In the genomic region with DNA sequence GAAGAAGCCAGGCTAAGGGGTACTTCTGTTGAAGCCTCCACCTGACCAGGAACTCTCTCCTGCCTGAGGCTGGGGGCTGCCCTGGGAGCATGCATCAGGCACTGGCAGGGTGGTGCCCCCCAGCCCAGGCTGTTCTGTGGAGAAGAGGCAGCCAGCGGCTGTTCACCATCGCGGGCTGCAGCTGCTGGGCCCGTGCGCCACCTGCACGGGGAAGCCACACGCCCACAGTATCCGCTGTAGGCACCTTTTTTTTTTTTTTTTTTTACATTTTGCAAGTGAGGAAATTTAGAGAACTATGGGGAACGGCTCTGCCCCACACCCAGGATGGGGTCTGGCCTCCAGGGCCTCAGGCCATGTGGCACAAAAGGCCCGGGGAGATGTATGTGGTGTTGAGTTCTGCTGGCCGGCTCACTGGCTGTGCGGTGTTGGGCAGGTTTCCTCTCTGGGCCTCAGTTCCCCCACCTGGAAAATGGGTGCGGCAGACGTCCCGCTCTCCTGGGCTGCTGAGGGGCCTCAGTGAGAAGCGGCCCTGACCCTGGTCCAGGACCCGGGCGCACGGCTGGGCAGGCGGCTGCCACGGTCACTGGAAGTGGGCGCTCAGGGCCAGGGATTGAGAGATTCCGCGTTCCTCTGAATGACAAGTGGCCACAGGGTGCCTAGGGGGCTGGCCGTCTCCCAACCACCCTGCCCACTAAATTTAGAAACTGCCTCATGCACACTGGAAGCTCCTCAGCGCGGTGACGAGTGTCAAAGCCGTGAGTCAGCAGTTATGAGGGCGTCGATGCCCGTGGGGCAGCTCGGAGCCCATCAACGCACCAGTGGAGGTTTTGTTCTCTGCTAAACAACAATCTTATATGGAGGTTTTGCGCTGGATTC, we compare ENCODE assay signal across 6 cellular contexts. TPM values are rescaled to one million over a fixed set of nuclear protein-coding genes. Genes with fewer than 3 reads are reported as not detected.
A peak's percentile ranks its signal among the peaks of the same experiment; 100 is the strongest.
DNase-seq lines count a peak whose midpoint lies in the region; ATAC-seq and TF ChIP-seq lines count a peak whose summit lies in the region.

No MANE protein-coding gene starts in this region.

- peaks cover 27% of the 10 kb centered on the region for H3K4me1 Mint-ChIP-seq in HFFc6 (ENCODE audit: low read depth)
- H3K4me1 Mint-ChIP-seq in stimulated activated naive CD8-positive, alpha-beta T cell treated with anti-CD3 and anti-CD28 coated beads, Interleukin-15, amount 100 ng/mL, for 72 hours: peaks cover 47% of the 10 kb centered on the region

- no peaks in the 10 kb centered on the region for H3K36me3 Mint-ChIP-seq in HFFc6 (ENCODE audit: low read depth)

- no peak for TF ChIP-seq CTCF in HFFc6 (IDR thresholded peaks at IDR 0.05)

- peaks cover 6% of the 10 kb centered on the region; the same call in 1 of the 2 replicates for H3K27me3 Mint-ChIP-seq in HFFc6 (ENCODE audit: insufficient read depth)
- H3K27me3 Mint-ChIP-seq in stimulated activated naive CD8-positive, alpha-beta T cell treated with anti-CD3 and anti-CD28 coated beads, Interleukin-15, amount 100 ng/mL, for 72 hours: no peaks in the 10 kb centered on the region

- H3K4me3 Mint-ChIP-seq in HFFc6: peak overlapping the region; percentile 26; the same call in 1 of the 2 replicates
- peak overlapping the region; percentile 29 to 66 for H3K4me3 Mint-ChIP-seq in stimulated activated naive CD8-positive, alpha-beta T cell treated with anti-CD3 and anti-CD28 coated beads, Interleukin-15, amount 100 ng/mL, for 72 hours

- H3K27ac Mint-ChIP-seq in HFFc6: peak overlapping the region; percentile 69
- peak overlapping the region; percentile 50 to 55 for H3K27ac Mint-ChIP-seq in stimulated activated naive CD8-positive, alpha-beta T cell treated with anti-CD3 and anti-CD28 coated beads, Interleukin-15, amount 100 ng/mL, for 72 hours

- peak; percentile 79 for DNase-seq in HFFc6
- DNase-seq in activated CD4-positive, alpha-beta T cell treated with anti-CD3 and anti-CD28 coated beads for 4 hours: peak; percentile 51 to 59
- peak; percentile 74 for DNase-seq in germinal center (ENCODE audit: low spot score)
- DNase-seq in stimulated activated naive CD8-positive, alpha-beta T cell treated with anti-CD3 and anti-CD28 coated beads, Interleukin-15, amount 100 ng/mL, for 72 hours: peak; percentile 47 to 51
- no peak for DNase-seq in NCI-H345 (lab: John Stamatoyannopoulos, UW)
- no peak for DNase-seq in NCI-H2196 (lab: John Stamatoyannopoulos, UW; ENCODE audit: unreplicated experiment)

- peak; percentile 79 for ATAC-seq in stimulated activated naive CD8-positive, alpha-beta T cell treated with anti-CD3 and anti-CD28 coated beads, Interleukin-15, amount 100 ng/mL, for 72 hours

- no peaks in the 10 kb centered on the region; the same call in 1 of the 2 replicates for H3K9me3 Mint-ChIP-seq in HFFc6
- no peaks in the 10 kb centered on the region for H3K9me3 Mint-ChIP-seq in stimulated activated naive CD8-positive, alpha-beta T cell treated with anti-CD3 and anti-CD28 coated beads, Interleukin-15, amount 100 ng/mL, for 72 hours

RNA-seq across cellular contexts. Expression of a gene that starts 8.8 kb away (rescaled TPM):
- 100 to 1,000 TPM in 1 of 6 experiments, 10 to 100 TPM in 5; 84.0 to 104 (median 89.5) TPM for total RNA-seq in HFFc6 (2021; fragmentation: NEBNext Ultra II Directional; extraction: Animal tissue kit (Norgen Biotek cat#: 25700))

RNA-seq across cellular contexts. Expression of a gene that starts 17.5 kb away (rescaled TPM):
- total RNA-seq in HFFc6 (2021; fragmentation: NEBNext Ultra II Directional; extraction: Animal tissue kit (Norgen Biotek cat#: 25700)): 10 to 100 TPM; 29.8 to 43.7 (median 31.5) TPM

RNA-seq across cellular contexts. Expression of a gene that starts 43.0 kb away (rescaled TPM):
- 1 to 10 TPM in 5 of 6 experiments, under 1 TPM in 1; 0.79 to 2.0 (median 1.5) TPM for total RNA-seq in HFFc6 (2021; fragmentation: NEBNext Ultra II Directional; extraction: Animal tissue kit (Norgen Biotek cat#: 25700))

RNA-seq across cellular contexts. Expression of a gene that starts 53.7 kb away (rescaled TPM):
- 10 to 100 TPM; 12.1 to 24.4 (median 21.0) TPM for total RNA-seq in HFFc6 (2021; fragmentation: NEBNext Ultra II Directional; extraction: Animal tissue kit (Norgen Biotek cat#: 25700))

RNA-seq across cellular contexts. Expression of a gene that starts 56.8 kb away (rescaled TPM):
- 10 to 100 TPM; 25.6 to 31.0 (median 28.2) TPM for total RNA-seq in HFFc6 (2021; fragmentation: NEBNext Ultra II Directional; extraction: Animal tissue kit (Norgen Biotek cat#: 25700))

Comparison
In these comparisons a context has a peak if more than half of its experiments do, and no peak if none do; other contexts are left out.
1. DNase-seq: peak in HFFc6 (single experiment), activated CD4-positive, alpha-beta T cell treated with anti-CD3 and anti-CD28 coated beads for 4 hours (2 of 2), germinal center (single experiment) and stimulated activated naive CD8-positive, alpha-beta T cell treated with anti-CD3 and anti-CD28 coated beads, Interleukin-15, amount 100 ng/mL, for 72 hours (2 of 2); none in NCI-H345 (single experiment) and NCI-H2196 (single experiment).